Comparison of ENCODE assay signal across 19 cellular contexts in genomic region chr11:126592496-126593410, GRCh38.
DNase-seq lines count a peak whose midpoint lies in the region; ATAC-seq and TF ChIP-seq lines count a peak whose summit lies in the region.
"Had no signal": no experiment of that assay in that cellular context is flagged by ENCODE, and none has a peak within 500 bp of the region (broad histone marks: within the 10 kb centered on the region; RNA-seq: fewer than 3 reads in every experiment).

No MANE protein-coding gene starts in this region.

- no peaks in the 10 kb centered on the region for H3K79me2 ChIP-seq in smooth muscle cell (ENCODE audit: low read depth)

- no peak overlapping the region for H2AFZ ChIP-seq in smooth muscle cell (ENCODE audit: low read depth)

- no peaks in the 10 kb centered on the region for H3F3A ChIP-seq in smooth muscle cell (ENCODE audit: low read depth)

- no peak overlapping the region for H3K9ac ChIP-seq in smooth muscle cell (ENCODE audit: low read depth)

- H3K36me3 ChIP-seq in smooth muscle cell (ENCODE audit: low read depth) (no peaks in the 10 kb centered on the region), tibial artery (no peaks in the 10 kb centered on the region)
- H3K36me3 ChIP-seq: cardiac muscle cell, heart left ventricle, neutrophil, right atrium auricular region had no signal

- H4K20me1 ChIP-seq in smooth muscle cell (ENCODE audit: low read depth) = no peaks in the 10 kb centered on the region

- no peak overlapping the region for H3K27ac ChIP-seq in smooth muscle cell (ENCODE audit: low read depth)
- H3K27ac ChIP-seq in tibial artery = no peak overlapping the region
- H3K27ac ChIP-seq: cardiac muscle cell, heart left ventricle, neutrophil, right atrium auricular region had no signal

- H3K4me1 ChIP-seq in smooth muscle cell (ENCODE audit: low read depth) (no peaks in the 10 kb centered on the region), tibial artery (no peaks in the 10 kb centered on the region)
- H3K4me1 ChIP-seq: heart left ventricle, right atrium auricular region had no signal

- H3K9me3 ChIP-seq in smooth muscle cell (replicated peaks; ENCODE audit: low read depth) (no peaks in the 10 kb centered on the region), tibial artery (no peaks in the 10 kb centered on the region)
- H3K9me3 ChIP-seq: heart left ventricle, neutrophil, right atrium auricular region had no signal

- DNase-seq in DMS153 (lab: John Stamatoyannopoulos, UW) (peak; percentile 56), NCI-H146 (lab: John Stamatoyannopoulos, UW) (peak; percentile 88), NCI-H748 (lab: John Stamatoyannopoulos, UW; ENCODE audit: unreplicated experiment) (peak; percentile 88), islet precursor cell (peak; percentile 67), smooth muscle cell (lab: John Stamatoyannopoulos, UW; ENCODE audit: unreplicated experiment) (no peak), medulla oblongata (ENCODE audit: extremely low spot score) (no peak), tibial artery (no peak)
- DNase-seq: CD4-positive, CD25-positive, alpha-beta regulatory T cell; heart left ventricle; Kasumi-1; kidney; NCI-H1930; NK-92 treated with Interleukin-12 subunit alpha and Interleukin-12 subunit beta, amount 100 ng/mL, for 24 hours; T-helper 17 cell had no signal

- no peak overlapping the region for H3K4me2 ChIP-seq in smooth muscle cell

- whole genome bisulfite sequencing in smooth muscle cell (ENCODE audit: low lambda C conversion rate) = 68% methylated on average over 21 of the region's 21 CpGs

- H3K4me3 ChIP-seq in smooth muscle cell (no peak overlapping the region), tibial artery (no peak overlapping the region)
- H3K4me3 ChIP-seq: cardiac muscle cell, heart left ventricle, right atrium auricular region had no signal

- H3K27me3 ChIP-seq in smooth muscle cell (ENCODE audit: low read depth) (no peaks in the 10 kb centered on the region), tibial artery (peaks cover 0 to 26% of the 10 kb centered on the region in 2 donors)
- H3K27me3 ChIP-seq: neutrophil, right atrium auricular region had no signal

- ATAC-seq in HG03378 (IDR thresholded peaks at IDR 0.05; ENCODE audit: unreplicated experiment) = no peak
- ATAC-seq: Right ventricle myocardium inferior, T-helper 17 cell had no signal

- intact Hi-C loops in tibial artery (cut with DNase I; ENCODE audit: low total_unique reads) = no loop called here

- TF ChIP-seq CTCF in smooth muscle cell (IDR thresholded peaks at IDR 0.05; ENCODE audit: borderline replicate concordance, insufficient read depth, poor library complexity, severe bottlenecking) (no peak), tibial artery (IDR thresholded peaks at IDR 0.05) (no peak)

Comparison
In these comparisons a context has a peak if more than half of its experiments do, and no peak if none do; other contexts are left out.
1. DNase-seq: peak in DMS153 (single experiment), NCI-H146 (single experiment), NCI-H748 (single experiment) and islet precursor cell (single experiment); none in smooth muscle cell (single experiment), medulla oblongata (single experiment) and tibial artery (0 of 2).